Comparison of ENCODE assay signal across 10 cellular contexts in the genomic region with DNA sequence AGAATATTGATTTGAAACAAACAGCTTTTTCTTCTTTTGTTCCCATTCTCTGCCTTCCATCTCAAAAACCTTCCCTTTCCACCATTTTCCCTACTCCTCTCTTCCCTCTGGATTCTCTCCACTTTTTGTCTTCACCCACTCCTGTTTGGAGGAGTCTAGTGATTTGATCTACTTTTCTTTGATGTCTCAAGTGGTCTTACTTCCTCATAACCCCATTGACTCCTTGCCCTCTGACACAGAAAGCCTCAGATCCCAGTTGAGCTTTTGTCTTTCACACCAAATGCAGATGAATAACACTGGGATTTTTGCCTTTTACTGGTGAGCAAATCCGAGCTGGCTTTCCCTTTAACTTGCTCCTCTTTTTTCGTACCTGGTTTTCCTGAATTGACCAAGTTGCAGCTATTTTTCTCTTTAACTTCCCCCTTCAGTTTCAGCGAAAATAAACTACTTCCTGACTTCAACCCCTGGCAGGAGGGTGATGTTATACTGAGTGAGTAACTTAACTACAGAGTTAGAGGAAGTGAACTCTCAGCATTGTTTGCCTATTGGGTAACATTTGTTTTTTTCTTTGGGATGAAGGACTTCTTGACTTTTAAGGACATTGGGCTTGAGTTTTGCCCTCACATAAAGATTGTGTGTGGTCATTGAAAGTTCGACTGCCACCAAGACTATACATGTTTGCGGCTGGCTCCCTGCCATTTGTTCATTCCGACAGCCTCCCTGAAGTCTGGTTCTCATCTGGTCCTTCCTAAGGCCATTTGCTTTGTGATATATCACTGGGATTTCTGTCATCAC.
DNase-seq lines count a peak whose midpoint lies in the region; ATAC-seq and TF ChIP-seq lines count a peak whose summit lies in the region.
"Had no signal": no experiment of that assay in that cellular context is flagged by ENCODE, and none has a peak within 500 bp of the region (broad histone marks: within the 10 kb centered on the region; RNA-seq: fewer than 3 reads in every experiment).

No MANE protein-coding gene starts in this region.

- ATAC-seq in GM18502 (IDR thresholded peaks at IDR 0.05; ENCODE audit: poor library complexity, unreplicated experiment), result peak; percentile 86
- no peak for ATAC-seq in GM19467 (IDR thresholded peaks at IDR 0.05; ENCODE audit: unreplicated experiment)
- no peak for ATAC-seq in HG02970 (IDR thresholded peaks at IDR 0.05; ENCODE audit: low FRiP score, unreplicated experiment)

- intact Hi-C loops in prostate gland (cut with DNase I), result no loop called here

- no peaks in the 10 kb centered on the region for H3K9me3 ChIP-seq in prostate gland
- H3K9me3 ChIP-seq: thoracic aorta had no signal

- H3K4me3 ChIP-seq in prostate gland, result no peak overlapping the region
- H3K4me3 ChIP-seq: thoracic aorta had no signal

- no peaks in the 10 kb centered on the region for H3K27me3 ChIP-seq in prostate gland (replicated peaks; ENCODE audit: insufficient read depth)

- peaks cover 5% of the 10 kb centered on the region for H3K27me3 Mint-ChIP-seq in nephron (ENCODE audit: low read depth)

- no peak for TF ChIP-seq POLR2A in prostate gland (IDR thresholded peaks at IDR 0.05)

- H3K9me3 Mint-ChIP-seq in nephron, result no peaks in the 10 kb centered on the region
- H3K9me3 Mint-ChIP-seq: activated naive CD4-positive, alpha-beta T cell treated with anti-CD3 and anti-CD28 coated beads, Interleukin-2, amount 50 U/mL, for 24 hours had no signal

- DNase-seq in HPDE6-E6E7 (ENCODE audit: extremely low spot score) (peak; percentile 31), dermis blood vessel endothelial cell (peak; percentile 83), NCI-H1930 (lab: John Stamatoyannopoulos, UW) (no peak), prostate gland (ENCODE audit: low spot score) (no peak)

- peak overlapping the region; percentile 48 to 86 (median 85) for H3K27ac Mint-ChIP-seq in nephron
- H3K27ac Mint-ChIP-seq: activated naive CD4-positive, alpha-beta T cell treated with anti-CD3 and anti-CD28 coated beads, Interleukin-2, amount 50 U/mL, for 24 hours had no signal

- H3K27ac ChIP-seq in prostate gland, result no peak overlapping the region
- H3K27ac ChIP-seq: thoracic aorta had no signal

- H3K4me1 ChIP-seq in prostate gland (replicated peaks), result no peaks in the 10 kb centered on the region

- H3K36me3 ChIP-seq in prostate gland, result no peaks in the 10 kb centered on the region
- H3K36me3 ChIP-seq: thoracic aorta had no signal

- no peaks in the 10 kb centered on the region for H3K36me3 Mint-ChIP-seq in nephron (ENCODE audit: low read depth)
- H3K36me3 Mint-ChIP-seq: activated naive CD4-positive, alpha-beta T cell treated with anti-CD3 and anti-CD28 coated beads, Interleukin-2, amount 50 U/mL, for 24 hours had no signal

- WGBS in prostate gland, result 40% methylated on average over 6 of the region's 6 CpGs

- peak overlapping the region in 2 of 3 experiments; percentile 2 to 6 for H3K4me3 Mint-ChIP-seq in nephron
- H3K4me3 Mint-ChIP-seq: activated naive CD4-positive, alpha-beta T cell treated with anti-CD3 and anti-CD28 coated beads, Interleukin-2, amount 50 U/mL, for 24 hours had no signal

- H3K4me1 Mint-ChIP-seq in nephron, result peaks cover 18% of the 10 kb centered on the region
- H3K4me1 Mint-ChIP-seq: activated naive CD4-positive, alpha-beta T cell treated with anti-CD3 and anti-CD28 coated beads, Interleukin-2, amount 50 U/mL, for 24 hours had no signal

- TF ChIP-seq CTCF in nephron (IDR thresholded peaks at IDR 0.05; ENCODE audit: unreplicated experiment in 3 of 3) (no peak), prostate gland (IDR thresholded peaks at IDR 0.05) (no peak)

Comparison
In these comparisons a context has a peak if more than half of its experiments do, and no peak if none do; other contexts are left out.
1. DNase-seq: peak in HPDE6-E6E7 (single experiment) and dermis blood vessel endothelial cell (single experiment); none in NCI-H1930 (0 of 2) and prostate gland (single experiment).